In the genomic region with DNA sequence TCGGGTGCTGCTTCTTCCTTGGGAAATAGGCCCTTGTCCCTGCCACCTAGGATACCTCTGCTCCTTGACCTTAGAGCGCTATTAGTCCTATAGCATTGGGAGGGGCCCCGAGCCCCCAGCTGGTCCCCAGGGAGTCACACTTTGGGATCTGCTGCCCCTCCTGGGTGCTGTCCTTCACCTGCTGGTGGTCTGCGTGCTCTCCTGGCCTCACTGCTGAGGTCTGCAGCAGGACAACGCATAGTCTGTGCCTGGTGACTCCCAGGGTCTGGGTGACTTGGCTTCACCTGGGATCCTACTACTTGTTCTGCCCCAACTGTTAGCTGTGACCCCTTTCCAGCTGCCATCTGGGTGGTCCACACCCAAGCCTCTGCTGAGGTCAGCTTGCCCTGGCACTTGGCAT, we compare ENCODE assay signal across 34 cellular contexts. TPM values are rescaled to one million over a fixed set of nuclear protein-coding genes. Genes with fewer than 3 reads are reported as not detected.
"Had no signal": no experiment of that assay in that cellular context is flagged by ENCODE, and none has a peak within 500 bp of the region (broad histone marks: within the 10 kb centered on the region; RNA-seq: fewer than 3 reads in every experiment).

No MANE protein-coding gene starts in this region.

- H3K9me3 ChIP-seq: esophagus muscularis mucosa, gastroesophageal sphincter, heart left ventricle, ovary, psoas muscle, sigmoid colon, thoracic aorta, tibial nerve, upper lobe of right lung, uterus had no signal

- H3K79me2 ChIP-seq: hepatocyte had no signal

- H3K27ac ChIP-seq: dorsolateral prefrontal cortex, esophagus muscularis mucosa, foreskin keratinocyte, gastroesophageal sphincter, heart left ventricle, hepatocyte, neural progenitor cell, ovary, psoas muscle, sigmoid colon, thoracic aorta, tibial nerve, upper lobe of right lung, uterus had no signal

- H3K9me3 Mint-ChIP-seq: memory B cell; natural killer cell treated with Interleukin-12 subunit alpha and Interleukin-12 subunit beta and Interleukin-15 and Interleukin-18, amount 100 ng/mL, for 72 hours; neural progenitor cell; stimulated activated effector memory CD8-positive, alpha-beta T cell treated with anti-CD3 and anti-CD28 coated beads, Interleukin-12 subunit alpha, Interleukin-12 subunit beta, amount 100 ng/mL, for 72 hours had no signal

- H3K36me3 ChIP-seq: esophagus muscularis mucosa, gastroesophageal sphincter, heart left ventricle, neural progenitor cell, ovary, sigmoid colon, thoracic aorta, tibial nerve, upper lobe of right lung, uterus had no signal

- H3K36me3 Mint-ChIP-seq: memory B cell; natural killer cell treated with Interleukin-12 subunit alpha and Interleukin-12 subunit beta and Interleukin-15 and Interleukin-18, amount 100 ng/mL, for 72 hours; neural progenitor cell; stimulated activated effector memory CD8-positive, alpha-beta T cell treated with anti-CD3 and anti-CD28 coated beads, Interleukin-12 subunit alpha, Interleukin-12 subunit beta, amount 100 ng/mL, for 72 hours had no signal

- ATAC-seq: foreskin keratinocyte; gastroesophageal sphincter; heart left ventricle; left lobe of liver; psoas muscle; right cardiac atrium; stimulated activated effector memory CD8-positive, alpha-beta T cell treated with anti-CD3 and anti-CD28 coated beads, Interleukin-12 subunit alpha, Interleukin-12 subunit beta, amount 100 ng/mL, for 72 hours; stimulated activated naive CD8-positive, alpha-beta T cell treated with anti-CD3 and anti-CD28 coated beads, Interleukin-15, Interleukin-2, amounts not matched to agents 100 U/mL and 50 U/mL, for 24 hours; upper lobe of right lung had no signal

- H3K4me3 ChIP-seq: dorsolateral prefrontal cortex, esophagus muscularis mucosa, gastroesophageal sphincter, heart left ventricle, hepatocyte, lung, neural progenitor cell, ovary, psoas muscle, sigmoid colon, thoracic aorta, tibial nerve, upper lobe of right lung, uterus had no signal

- H3K4me1 Mint-ChIP-seq: stimulated activated effector memory CD8-positive, alpha-beta T cell treated with anti-CD3 and anti-CD28 coated beads, Interleukin-12 subunit alpha, Interleukin-12 subunit beta, amount 100 ng/mL, for 72 hours had no signal

- DNase-seq: dorsolateral prefrontal cortex; effector CD8-positive, alpha-beta T cell; foreskin keratinocyte; heart left ventricle; kidney; nucleus accumbens; ovary; posterior cingulate gyrus; psoas muscle; right cardiac atrium; sigmoid colon; stimulated activated CD4-positive, alpha-beta T cell treated with anti-CD3 and anti-CD28 coated beads, Interleukin-2, amount 100 ng/mL, for 24 hours; stimulated activated CD4-positive, alpha-beta T cell treated with anti-CD3 and anti-CD28 coated beads, Interleukin-4, amount 100 ng/mL, for 24 hours; stimulated activated naive CD8-positive, alpha-beta T cell treated with anti-CD3 and anti-CD28 coated beads, Interleukin-15, Interleukin-2, amounts not matched to agents 100 U/mL and 50 U/mL, for 24 hours; substantia nigra; upper lobe of right lung; uterus had no signal

- H3K9ac ChIP-seq: neural progenitor cell had no signal

- H3K4me2 ChIP-seq: hepatocyte, neural progenitor cell had no signal

- H2AFZ ChIP-seq: hepatocyte, neural progenitor cell had no signal

- FAIRE-seq: colon, endothelial cell of umbilical vein, kidney had no signal

- H3K27ac Mint-ChIP-seq: memory B cell; natural killer cell treated with Interleukin-12 subunit alpha and Interleukin-12 subunit beta and Interleukin-15 and Interleukin-18, amount 100 ng/mL, for 72 hours; neural progenitor cell; stimulated activated effector memory CD8-positive, alpha-beta T cell treated with anti-CD3 and anti-CD28 coated beads, Interleukin-12 subunit alpha, Interleukin-12 subunit beta, amount 100 ng/mL, for 72 hours had no signal

- H3K27me3 ChIP-seq: foreskin keratinocyte, neural progenitor cell, ovary, sigmoid colon, uterus had no signal

- H3K4me1 ChIP-seq: esophagus muscularis mucosa, foreskin keratinocyte, gastroesophageal sphincter, heart left ventricle, psoas muscle, tibial nerve, upper lobe of right lung, uterus had no signal

- H3K4me3 Mint-ChIP-seq: memory B cell; natural killer cell treated with Interleukin-12 subunit alpha and Interleukin-12 subunit beta and Interleukin-15 and Interleukin-18, amount 100 ng/mL, for 72 hours; neural progenitor cell; stimulated activated effector memory CD8-positive, alpha-beta T cell treated with anti-CD3 and anti-CD28 coated beads, Interleukin-12 subunit alpha, Interleukin-12 subunit beta, amount 100 ng/mL, for 72 hours had no signal

RNA-seq across cellular contexts. Expression of gene TCL1B, which starts 8.8 kb away (rescaled TPM):
- total RNA-seq: dorsolateral prefrontal cortex; endothelial cell of umbilical vein; epithelial cell of proximal tubule; esophagus muscularis mucosa; fibroblast of lung; foreskin keratinocyte; gastroesophageal sphincter; heart left ventricle; kidney; left lobe of liver; natural killer cell treated with Interleukin-12 subunit alpha and Interleukin-12 subunit beta and Interleukin-15 and Interleukin-18, amount 100 ng/mL, for 72 hours; ovary; psoas muscle; renal cortical epithelial cell; right cardiac atrium; sigmoid colon; thoracic aorta; tibial nerve; upper lobe of right lung had no signal
- polyA plus RNA-seq: endothelial cell of umbilical vein, fibroblast of lung, foreskin keratinocyte, heart left ventricle, hepatocyte, liver, psoas muscle, right cardiac atrium had no signal

RNA-seq across cellular contexts. Expression of gene TCL1A, which starts 18.9 kb away (rescaled TPM):
- total RNA-seq: endothelial cell of umbilical vein, epithelial cell of proximal tubule, fibroblast of lung, foreskin keratinocyte, gastroesophageal sphincter, heart left ventricle, hepatocyte, left lobe of liver, ovary, renal cortical epithelial cell, right cardiac atrium, sigmoid colon, thoracic aorta, tibial nerve, upper lobe of right lung had no signal
- polyA plus RNA-seq: endothelial cell of umbilical vein, fibroblast of lung, foreskin keratinocyte, hepatocyte, right cardiac atrium had no signal
